ENCODE assay signal across 24 cellular contexts in the genomic region with DNA sequence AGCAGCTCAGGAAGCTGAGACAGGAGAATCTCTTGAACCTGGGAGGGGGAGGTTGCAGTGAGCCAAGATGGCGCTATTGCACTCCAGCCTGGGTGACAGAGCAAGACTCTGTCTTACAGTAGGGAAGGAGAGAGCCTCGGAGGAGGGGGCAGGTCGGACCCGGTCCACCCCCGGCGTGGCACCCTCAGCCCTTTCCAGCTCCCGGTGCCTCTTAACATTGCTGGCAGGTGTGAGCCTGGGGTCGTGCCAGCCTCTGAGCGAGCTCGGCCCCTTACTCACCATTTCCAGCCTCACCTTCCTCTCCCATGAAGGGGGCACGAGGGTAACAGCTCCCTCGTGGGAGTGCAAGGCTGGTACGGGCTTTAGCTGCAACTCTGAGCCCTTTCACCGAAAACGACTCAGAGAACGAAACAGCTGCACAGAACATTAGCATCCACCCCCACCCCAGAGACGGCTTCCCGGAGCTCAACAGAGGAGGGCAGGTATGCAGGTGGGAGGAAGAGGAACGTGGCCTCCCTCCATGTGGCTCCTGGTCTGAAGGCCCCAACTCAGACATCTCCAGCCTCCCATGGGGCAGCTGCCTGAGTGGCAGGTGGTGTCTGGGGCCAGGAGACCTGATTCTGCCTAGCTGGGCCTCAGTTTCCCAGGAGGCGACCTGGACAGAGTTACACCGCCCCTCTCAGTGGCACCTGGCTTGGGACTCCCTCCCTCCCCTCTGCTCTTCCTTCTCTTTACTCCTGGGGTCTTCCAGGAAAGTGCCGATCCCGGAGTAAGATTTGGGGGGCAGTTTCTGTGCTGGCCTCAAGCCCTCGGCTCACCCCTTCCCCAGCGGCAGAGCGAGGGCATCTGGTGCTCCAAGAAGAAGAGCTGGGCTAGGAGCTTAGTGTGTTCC. TPM values are rescaled to one million over a fixed set of nuclear protein-coding genes. Genes with fewer than 3 reads are reported as not detected.
DNase-seq lines count a peak whose midpoint lies in the region; ATAC-seq and TF ChIP-seq lines count a peak whose summit lies in the region.
"Had no signal": no experiment of that assay in that cellular context is flagged by ENCODE, and none has a peak within 500 bp of the region (broad histone marks: within the 10 kb centered on the region; RNA-seq: fewer than 3 reads in every experiment).

No MANE protein-coding gene starts in this region.

- H3K9me3 Mint-ChIP-seq in osteocyte (ENCODE audit: unreplicated experiment), result no peaks in the 10 kb centered on the region
- H3K9me3 Mint-ChIP-seq: CD4-positive, CD25-positive, alpha-beta regulatory T cell; CD8-positive, alpha-beta memory T cell had no signal

- H3K36me3 Mint-ChIP-seq in osteocyte (ENCODE audit: unreplicated experiment), result no peaks in the 10 kb centered on the region
- H3K36me3 Mint-ChIP-seq: CD4-positive, CD25-positive, alpha-beta regulatory T cell; CD8-positive, alpha-beta memory T cell had no signal

- ATAC-seq in left lobe of liver (no peak), HG03378 (IDR thresholded peaks at IDR 0.05; ENCODE audit: unreplicated experiment) (no peak)
- ATAC-seq: GM12878 had no signal

- peaks cover 10% of the 10 kb centered on the region for H3K27me3 Mint-ChIP-seq in osteocyte (ENCODE audit: unreplicated experiment)

- DNase-seq in activated effector memory CD4-positive, alpha-beta T cell treated with anti-CD3 and anti-CD28 coated beads, Interleukin-2, amount 50 U/mL, for 16 hours, result peak; percentile 44
- no peak for DNase-seq in activated effector memory CD4-positive, alpha-beta T cell treated with Interleukin-2 at 50 U/mL for 16 hours
- DNase-seq in left lobe of liver (ENCODE audit: low spot score) (peak; percentile 35), osteocyte (ENCODE audit: extremely low spot score, unreplicated experiment) (peak; percentile 80), ureter (ENCODE audit: low spot score) (peak; percentile 34), OCI-M1 (lab: John Stamatoyannopoulos, UW) (no peak), dedifferentiated amniotic fluid mesenchymal stem cell (ENCODE audit: extremely low spot score) (no peak)
- DNase-seq: ACHN; BE2C; C1 segment of cervical spinal cord; CD4-positive, CD25-positive, alpha-beta regulatory T cell; CD8-positive, alpha-beta memory T cell; COR-L47; DMS 273 treated with DMSO at 0.1 percent for 48 hours; DMS53; DND-41; EL; H9 had no signal

- peaks cover 14% of the 10 kb centered on the region for H3K4me1 Mint-ChIP-seq in osteocyte (ENCODE audit: unreplicated experiment)
- H3K4me1 Mint-ChIP-seq: CD4-positive, CD25-positive, alpha-beta regulatory T cell; CD8-positive, alpha-beta memory T cell had no signal

- no peak for TF ChIP-seq CTCF in osteocyte (IDR thresholded peaks at IDR 0.05)

- H3K27ac Mint-ChIP-seq in osteocyte (ENCODE audit: unreplicated experiment), result no peak overlapping the region
- H3K27ac Mint-ChIP-seq: CD4-positive, CD25-positive, alpha-beta regulatory T cell; CD8-positive, alpha-beta memory T cell; H9 had no signal

- H3K4me3 Mint-ChIP-seq in osteocyte (ENCODE audit: unreplicated experiment), result no peak overlapping the region
- H3K4me3 Mint-ChIP-seq: CD4-positive, CD25-positive, alpha-beta regulatory T cell; CD8-positive, alpha-beta memory T cell; H9 had no signal

RNA-seq across cellular contexts. Expression of a gene that starts 28.5 kb away (rescaled TPM):
- total RNA-seq in left lobe of liver, result 0.03 TPM
- total RNA-seq in osteocyte, result not detected in 2 replicates
- 25.4 TPM for total RNA-seq in ureter
- total RNA-seq: A172; CD8-positive, alpha-beta memory T cell; G401; GM12878; H1; HT1080 had no signal

RNA-seq across cellular contexts. Expression of a gene that starts 32.5 kb away (rescaled TPM):
- total RNA-seq in left lobe of liver (9.7 TPM), osteocyte (16.0 and 19.8 TPM in 2 replicates), ureter (19.6 TPM)

RNA-seq across cellular contexts. Expression of a gene that starts 44.4 kb away (rescaled TPM):
- 10.3 TPM for total RNA-seq in left lobe of liver
- total RNA-seq in osteocyte, result 23.4 and 27.6 TPM in 2 replicates
- 31.2 TPM for total RNA-seq in ureter

RNA-seq across cellular contexts. Expression of a gene that starts 44.5 kb away (rescaled TPM):
- total RNA-seq in left lobe of liver (609 TPM), osteocyte (1,770 and 1,772 TPM in 2 replicates), ureter (2,501 TPM)

RNA-seq across cellular contexts. Expression of a gene that starts 52.8 kb away (rescaled TPM):
- total RNA-seq in left lobe of liver, result 59.9 TPM
- 36.2 and 39.4 TPM in 2 replicates for total RNA-seq in osteocyte
- 42.2 TPM for total RNA-seq in ureter

Comparison
In these comparisons a context has a peak if more than half of its experiments do, and no peak if none do; other contexts are left out.
1. DNase-seq: peak in activated effector memory CD4-positive, alpha-beta T cell treated with anti-CD3 and anti-CD28 coated beads, Interleukin-2, amount 50 U/mL, for 16 hours (single experiment), left lobe of liver (single experiment), osteocyte (single experiment) and ureter (single experiment); none in activated effector memory CD4-positive, alpha-beta T cell treated with Interleukin-2 at 50 U/mL for 16 hours (single experiment), OCI-M1 (single experiment) and dedifferentiated amniotic fluid mesenchymal stem cell (single experiment).
2. RNA of a gene that starts 28.5 kb away (total RNA-seq): 25.4 TPM in ureter (single experiment); 0.03 TPM in left lobe of liver (single experiment) and not detected in osteocyte; every median in the first group is over 10 times any median in the second.